8 cellular contexts compared by ENCODE assay signal in the genomic region with DNA sequence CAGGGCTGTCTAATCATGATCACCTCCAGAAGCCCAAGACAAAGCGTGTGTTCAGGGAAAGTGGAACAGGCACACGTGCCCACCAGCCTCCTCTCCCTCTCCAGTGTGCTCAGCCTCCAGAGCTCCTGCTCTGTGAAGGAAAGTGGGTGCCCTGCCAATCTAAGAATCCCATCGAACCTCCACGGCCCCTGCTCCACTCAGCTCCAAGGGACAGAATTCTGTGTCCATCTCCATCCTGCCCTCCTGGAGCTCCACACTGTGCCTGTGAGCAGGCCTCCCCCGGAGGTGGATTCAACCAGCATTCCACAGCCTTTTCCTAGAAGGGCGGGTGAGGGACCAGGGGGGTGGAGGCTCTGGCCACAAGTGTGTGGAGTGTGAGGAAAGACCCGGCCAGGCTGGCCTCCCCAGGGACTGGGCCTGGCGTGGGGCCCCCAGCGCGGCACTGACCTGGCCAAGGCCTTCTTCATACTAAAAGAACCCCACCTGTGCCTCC. TPM values are rescaled to one million over a fixed set of nuclear protein-coding genes. Genes with fewer than 3 reads are reported as not detected.
DNase-seq lines count a peak whose midpoint lies in the region; ATAC-seq and TF ChIP-seq lines count a peak whose summit lies in the region.
"Had no signal": no experiment of that assay in that cellular context is flagged by ENCODE, and none has a peak within 500 bp of the region (broad histone marks: within the 10 kb centered on the region; RNA-seq: fewer than 3 reads in every experiment).

No MANE protein-coding gene starts in this region.

- H3K27me3 ChIP-seq in IMR-90 (ENCODE audit: control insufficient read depth, insufficient read depth, low read length) = no peaks in the 10 kb centered on the region
- H3K27me3 ChIP-seq in layer of hippocampus (ENCODE audit: control insufficient read depth, insufficient read depth, low read length) = no peaks in the 10 kb centered on the region

- H2AFZ ChIP-seq in IMR-90 (replicated peaks; ENCODE audit: low read length, poor library complexity) = no peak overlapping the region

- H2BK20ac ChIP-seq in IMR-90 (ENCODE audit: low read depth, low read length) = no peak overlapping the region

- H3K9me3 Mint-ChIP-seq in activated naive CD4-positive, alpha-beta T cell treated with anti-CD3 and anti-CD28 coated beads, Interleukin-2, amount 50 U/mL, for 72 hours = no peaks in the 10 kb centered on the region

- H3K79me1 ChIP-seq in IMR-90 (ENCODE audit: low read depth in 1 of 2, low read length in 2 of 2) = peaks cover 27 to 90% of the 10 kb centered on the region in 2 experiments

- H2BK120ac ChIP-seq in IMR-90 (ENCODE audit: low read depth, low read length) = no peak overlapping the region; the same call in 1 of the 2 replicates

- H3K27ac ChIP-seq in IMR-90 (ENCODE audit: insufficient read depth, low read length) (no peak overlapping the region), layer of hippocampus (ENCODE audit: low read depth, low read length) (peak overlapping the region; percentile 95)

- ATAC-seq in IMR-90 (ENCODE audit: low read depth) = 0 out of 2 replicates have a peak, but pooled peaks have one; percentile 7
- no peak for ATAC-seq in activated naive CD4-positive, alpha-beta T cell treated with anti-CD3 and anti-CD28 coated beads, Interleukin-2, amount 50 U/mL, for 72 hours
- no peak for ATAC-seq in HG03378 (IDR thresholded peaks at IDR 0.05; ENCODE audit: unreplicated experiment)

- no peak for TF ChIP-seq POLR2A in IMR-90 (IDR thresholded peaks at IDR 0.05; ENCODE audit: low read depth, low read length)

- TF ChIP-seq CTCF in IMR-90 (conservative IDR thresholded peaks at IDR 0.05; ENCODE audit: low read depth, low read length) = no peak

- no peak overlapping the region for H3K18ac ChIP-seq in IMR-90 (ENCODE audit: low read depth, low read length)

- no peak overlapping the region for H2BK5ac ChIP-seq in IMR-90 (ENCODE audit: low read depth, low read length, poor library complexity, severe bottlenecking)

- no peak overlapping the region for H3K4me2 ChIP-seq in IMR-90 (ENCODE audit: low read depth, low read length)

- intact Hi-C loops in IMR-90 (cut with micrococcal nuclease) = no loop called here

- peak overlapping the region; percentile 60 for H2AK5ac ChIP-seq in IMR-90 (ENCODE audit: low read depth, low read length)

- H4K91ac ChIP-seq in IMR-90 (ENCODE audit: insufficient read depth, low read depth, low read length) = no peak overlapping the region

- H3K4me3 ChIP-seq in IMR-90 (ENCODE audit: insufficient read depth, low read depth, low read length) = no peak overlapping the region

- H3K56ac ChIP-seq in IMR-90 (ENCODE audit: extremely low read depth, insufficient read depth, low read length) = no peak overlapping the region

- H4K20me1 ChIP-seq in IMR-90 (ENCODE audit: insufficient read depth, low read length) = peaks cover 86% of the 10 kb centered on the region

- no peak overlapping the region for H3K9ac ChIP-seq in IMR-90 (ENCODE audit: low read depth, low read length)

- no peaks in the 10 kb centered on the region for H3K36me3 ChIP-seq in IMR-90 (ENCODE audit: control insufficient read depth, insufficient read depth, low read length)

- CTCF ChIA-PET in IMR-90 (lab: Yijun Ruan, JAX) = no interaction called here

- peak overlapping the region; percentile 52 for H2AK9ac ChIP-seq in IMR-90 (replicated peaks; ENCODE audit: low read depth, low read length, poor library complexity)

- H3K36me3 Mint-ChIP-seq in activated naive CD4-positive, alpha-beta T cell treated with anti-CD3 and anti-CD28 coated beads, Interleukin-2, amount 50 U/mL, for 72 hours = peaks cover 25 to 34% of the 10 kb centered on the region in 2 donors

- H3K9me3 ChIP-seq in IMR-90 (ENCODE audit: control insufficient read depth, insufficient read depth, low read length) = no peaks in the 10 kb centered on the region

- dilution Hi-C loops in IMR-90 (cut with HindIII; ENCODE audit: low sequenced_read_pairs, unreplicated experiment) = no loop called here

- no peak for TF ChIP-seq RAD21 in IMR-90 (IDR thresholded peaks at IDR 0.05; ENCODE audit: low read length)

- H3K9me1 ChIP-seq in IMR-90 (ENCODE audit: insufficient read depth, low read length) = peaks cover 8% of the 10 kb centered on the region; the same call in 1 of the 2 replicates

- H4K8ac ChIP-seq in IMR-90 (ENCODE audit: low read depth in 2 of 2, low read length in 2 of 2) = no peak overlapping the region

- H2BK15ac ChIP-seq in IMR-90 (ENCODE audit: low read depth, low read length) = no peak overlapping the region

- H3K27ac Mint-ChIP-seq in activated naive CD4-positive, alpha-beta T cell treated with anti-CD3 and anti-CD28 coated beads, Interleukin-2, amount 50 U/mL, for 72 hours = peak overlapping the region; percentile 91 to 94

- no peak for DNase-seq in IMR-90
- DNase-seq in activated naive CD4-positive, alpha-beta T cell treated with anti-CD3 and anti-CD28 coated beads, Interleukin-2, amount 50 U/mL, for 72 hours (ENCODE audit: low spot score in 2 of 2) = no peak
- DNase-seq in superior temporal gyrus (ENCODE audit: extremely low spot score) = peak; percentile 53
- no peak for DNase-seq in stimulated activated naive CD4-positive, alpha-beta T cell treated with Interleukin-2 at 50 U/mL for 16 hours (lab: John Stamatoyannopoulos, UW)
- DNase-seq in amniotic stem cell (lab: John Stamatoyannopoulos, UW) = no peak
- DNase-seq: T-helper 9 cell had no signal

- in situ Hi-C loops in IMR-90 (cut with MboI; ENCODE audit: low sequenced_read_pairs) = no loop called here

- H3K4me1 ChIP-seq in IMR-90 (ENCODE audit: control insufficient read depth, insufficient read depth, low read length) = peaks cover 39% of the 10 kb centered on the region

- WGBS in IMR-90 (ENCODE audit: extremely low coverage in 2 of 2, insufficient read length in 1 of 2), 2 experiments = no CpG with 5 or more reads among the region's 10 CpGs

- BruUV-seq in IMR-90 (replicated peaks; lab: Mats Ljungman, UMichigan) = no TSS peak

- POLR2A ChIA-PET in IMR-90 (lab: Charles Lee; ENCODE audit: unreplicated experiment) = interaction anchor here (0.6 kb wide), 1 partner anchor 103 kb away, joined by 3 read pairs; no protein-coding TSS in a partner anchor

- no peak overlapping the region for H3K4ac ChIP-seq in IMR-90 (ENCODE audit: low read depth, low read length)

- H3K23ac ChIP-seq in IMR-90 (ENCODE audit: low read depth, low read length) = 0 out of 2 replicates have a peak overlapping the region, but pooled peaks have one; percentile 2

- no peak overlapping the region for H4K5ac ChIP-seq in IMR-90 (ENCODE audit: low read depth, low read length)

- H3K14ac ChIP-seq in IMR-90 (replicated peaks; ENCODE audit: low read depth, low read length) = no peak overlapping the region; the same call in 1 of the 2 replicates

TF ChIP-seq in IMR-90, 13 proteins besides CTCF, POLR2A, EP300 and RAD21 (continues in another document):
- TF ChIP-seq CEBPB (IDR thresholded peaks at IDR 0.05; ENCODE audit: low read depth, low read length) (no peak), MAZ (IDR thresholded peaks at IDR 0.05; ENCODE audit: borderline replicate concordance, low read depth, low read length) (no peak), MXI1 (IDR thresholded peaks at IDR 0.05; ENCODE audit: borderline replicate concordance, low read depth, low read length) (no peak), BHLHE40 (IDR thresholded peaks at IDR 0.05; ENCODE audit: low read depth, low read length) (no peak), FOS (IDR thresholded peaks at IDR 0.05; ENCODE audit: low read depth, low read length) (no peak), RFX5 (IDR thresholded peaks at IDR 0.05; ENCODE audit: low read depth, low read length) (no peak), SMC3 (IDR thresholded peaks at IDR 0.05; ENCODE audit: low read depth, low read length) (no peak), CHD1 (IDR thresholded peaks at IDR 0.05; ENCODE audit: low read depth, low read length) (no peak)
- TF ChIP-seq, protein P1, sequence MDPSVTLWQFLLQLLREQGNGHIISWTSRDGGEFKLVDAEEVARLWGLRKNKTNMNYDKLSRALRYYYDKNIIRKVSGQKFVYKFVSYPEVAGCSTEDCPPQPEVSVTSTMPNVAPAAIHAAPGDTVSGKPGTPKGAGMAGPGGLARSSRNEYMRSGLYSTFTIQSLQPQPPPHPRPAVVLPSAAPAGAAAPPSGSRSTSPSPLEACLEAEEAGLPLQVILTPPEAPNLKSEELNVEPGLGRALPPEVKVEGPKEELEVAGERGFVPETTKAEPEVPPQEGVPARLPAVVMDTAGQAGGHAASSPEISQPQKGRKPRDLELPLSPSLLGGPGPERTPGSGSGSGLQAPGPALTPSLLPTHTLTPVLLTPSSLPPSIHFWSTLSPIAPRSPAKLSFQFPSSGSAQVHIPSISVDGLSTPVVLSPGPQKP (IDR thresholded peaks at IDR 0.05; ENCODE audit: borderline replicate concordance, low read depth, low read length) = no peak

RNA-seq across cellular contexts. Expression of a gene that starts 6.0 kb away (rescaled TPM):
- total RNA-seq in IMR-90 (2012; rRNA removed) = 1.1 TPM in 2 replicates
- 17.5 and 23.2 TPM in 2 replicates for polyA plus RNA-seq in IMR-90 (2012; rRNA removed)
- 10.6 and 14.3 TPM in 2 replicates for polyA plus RNA-seq in IMR-90 (2012; cell fraction: cytosol; rRNA removed)
- 21.3 and 38.9 TPM in 2 replicates for polyA plus RNA-seq in IMR-90 (2012; cell fraction: nucleus; rRNA removed; ENCODE audit: low replicate concordance)
- total RNA-seq in activated naive CD4-positive, alpha-beta T cell treated with anti-CD3 and anti-CD28 coated beads, Interleukin-2, amount 50 U/mL, for 72 hours = 10 to 100 TPM; 63.1 to 96.5 TPM

RNA-seq across cellular contexts. Expression of a gene that starts 37.2 kb away (rescaled TPM):
- 10.8 TPM in 2 replicates for total RNA-seq in IMR-90 (2012; rRNA removed)
- polyA plus RNA-seq in IMR-90 (2012; rRNA removed) = 60.6 and 60.9 TPM in 2 replicates
- polyA plus RNA-seq in IMR-90 (2012; cell fraction: cytosol; rRNA removed) = 40.8 and 52.3 TPM in 2 replicates
- polyA plus RNA-seq in IMR-90 (2012; cell fraction: nucleus; rRNA removed; ENCODE audit: low replicate concordance) = 40.3 and 50.7 TPM in 2 replicates
- 10 to 100 TPM; 26.0 to 49.8 TPM for total RNA-seq in activated naive CD4-positive, alpha-beta T cell treated with anti-CD3 and anti-CD28 coated beads, Interleukin-2, amount 50 U/mL, for 72 hours

RNA-seq across cellular contexts. Expression of a gene that starts 44.2 kb away (rescaled TPM):
- total RNA-seq in IMR-90 (2012; rRNA removed) = 0.28 and 0.36 TPM in 2 replicates
- polyA plus RNA-seq in IMR-90 (2012; rRNA removed) = 2.7 and 3.6 TPM in 2 replicates
- polyA plus RNA-seq in IMR-90 (2012; cell fraction: cytosol; rRNA removed) = 2.5 and 3.4 TPM in 2 replicates
- 22.0 and 36.8 TPM in 2 replicates for polyA plus RNA-seq in IMR-90 (2012; cell fraction: nucleus; rRNA removed; ENCODE audit: low replicate concordance)
- total RNA-seq in activated naive CD4-positive, alpha-beta T cell treated with anti-CD3 and anti-CD28 coated beads, Interleukin-2, amount 50 U/mL, for 72 hours = 1 to 10 TPM; 4.0 to 6.8 TPM

RNA-seq across cellular contexts. Expression of a gene that starts 58.0 kb away (rescaled TPM):
- 11.9 and 12.5 TPM in 2 replicates for total RNA-seq in IMR-90 (2012; rRNA removed)
- 32.9 and 42.2 TPM in 2 replicates for polyA plus RNA-seq in IMR-90 (2012; rRNA removed)
- polyA plus RNA-seq in IMR-90 (2012; cell fraction: cytosol; rRNA removed) = 18.6 and 48.3 TPM in 2 replicates
- 25.4 and 59.2 TPM in 2 replicates for polyA plus RNA-seq in IMR-90 (2012; cell fraction: nucleus; rRNA removed; ENCODE audit: low replicate concordance)
- 10 to 100 TPM; 24.5 to 43.2 TPM for total RNA-seq in activated naive CD4-positive, alpha-beta T cell treated with anti-CD3 and anti-CD28 coated beads, Interleukin-2, amount 50 U/mL, for 72 hours

Comparison
In these comparisons a context has a peak if more than half of its experiments do, and no peak if none do; other contexts are left out.
1. RNA of a gene that starts 6.0 kb away (total RNA-seq): 63.1 to 96.5 TPM in activated naive CD4-positive, alpha-beta T cell treated with anti-CD3 and anti-CD28 coated beads, Interleukin-2, amount 50 U/mL, for 72 hours; 1.1 TPM in IMR-90; every median in the first group is over 10 times any median in the second.